ENCODE assay signal across 1 cellular context in the genomic region with DNA sequence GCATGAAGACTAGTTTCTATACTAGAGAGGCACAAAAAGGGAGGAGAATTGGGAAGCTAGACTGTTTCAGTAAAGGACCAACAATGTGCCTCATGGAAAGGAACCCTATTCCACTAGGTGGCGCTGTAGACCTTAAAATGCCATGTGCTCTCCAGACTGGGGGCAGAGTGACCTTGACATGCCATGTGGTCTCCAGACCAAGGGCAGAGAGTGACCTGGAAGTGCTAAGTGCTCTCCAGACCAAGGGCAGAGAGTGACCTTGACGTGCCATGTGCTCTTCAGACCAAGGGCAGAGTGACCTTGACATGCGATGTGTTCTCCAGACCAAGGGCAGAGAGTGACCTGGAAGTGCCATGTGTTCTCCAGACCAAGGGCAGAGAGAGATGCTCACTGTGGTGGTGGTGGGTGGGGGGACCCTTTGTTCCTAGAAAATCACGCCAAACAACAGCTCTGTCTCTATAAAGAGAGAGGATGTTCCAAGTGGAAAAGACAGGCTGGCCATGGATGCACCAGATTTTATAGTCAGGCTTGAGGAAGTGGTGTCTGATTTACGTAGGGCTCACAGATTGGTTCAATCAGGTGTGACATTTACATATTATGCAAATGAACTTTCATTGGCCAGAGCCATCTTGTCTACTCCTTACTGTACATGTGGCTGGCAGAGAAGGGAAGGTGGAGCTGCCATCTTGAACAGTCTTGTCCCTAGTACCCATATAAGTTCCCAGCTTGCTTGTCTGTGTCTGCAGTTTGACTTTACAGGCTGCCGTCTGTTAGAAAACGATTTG.
TF ChIP-seq lines count a peak whose summit lies in the region.

No MANE protein-coding gene starts in this region.

TF ChIP-seq in HepG2, 621 proteins besides CTCF, POLR2A, EP300 and RAD21 (continued from another document and continues in another):
- TF ChIP-seq IRF2 (CRISPR knock-in tag; IDR thresholded peaks at IDR 0.05) (no peak), ZNF350 (CRISPR knock-in tag; IDR thresholded peaks at IDR 0.05; ENCODE audit: borderline replicate concordance, low read depth) (no peak), ZNF143 (CRISPR knock-in tag; IDR thresholded peaks at IDR 0.05) (no peak), HMG20A (CRISPR knock-in tag; IDR thresholded peaks at IDR 0.05; ENCODE audit: borderline replicate concordance) (no peak), TEAD3 (CRISPR knock-in tag; optimal IDR thresholded peaks at IDR 0.05; ENCODE audit: borderline replicate concordance) (peak; percentile 65), MYC (CRISPR knock-in tag; IDR thresholded peaks at IDR 0.05; ENCODE audit: borderline replicate concordance) (peak; percentile 79), NR2F6 (IDR thresholded peaks at IDR 0.05) (no peak), NR2F6 (CRISPR knock-in tag; IDR thresholded peaks at IDR 0.05) (0 out of 2 replicates have a peak, but pooled peaks have one; percentile 34), EHMT2 (IDR thresholded peaks at IDR 0.05; ENCODE audit: borderline replicate concordance, low read depth, low read length) (no peak), MED8 (CRISPR knock-in tag; IDR thresholded peaks at IDR 0.05; ENCODE audit: insufficient replicate concordance) (no peak), ZNF790 (CRISPR knock-in tag; IDR thresholded peaks at IDR 0.05; ENCODE audit: borderline replicate concordance) (no peak), ZNF619 (CRISPR knock-in tag; IDR thresholded peaks at IDR 0.05) (peak; percentile 83; the same call in 1 of the 2 replicates), ZNF839 (CRISPR knock-in tag; IDR thresholded peaks at IDR 0.05; ENCODE audit: borderline replicate concordance) (peak; percentile 51; the same call in 1 of the 2 replicates), ELF3 (CRISPR knock-in tag; IDR thresholded peaks at IDR 0.05) (no peak), ZNF737 (CRISPR knock-in tag; IDR thresholded peaks at IDR 0.05; ENCODE audit: borderline replicate concordance) (0 out of 2 replicates have a peak, but pooled peaks have one; percentile 40), SIX4 (CRISPR knock-in tag; IDR thresholded peaks at IDR 0.05) (no peak), ZMYM4 (CRISPR knock-in tag; IDR thresholded peaks at IDR 0.05) (peak; percentile 35; the same call in 1 of the 2 replicates), RXRA (CRISPR knock-in tag; IDR thresholded peaks at IDR 0.05) (0 out of 2 replicates have a peak, but pooled peaks have one; percentile 25), STAG1 (CRISPR knock-in tag; IDR thresholded peaks at IDR 0.05) (peak; percentile 88), CBX5 (CRISPR knock-in tag; IDR thresholded peaks at IDR 0.05; ENCODE audit: borderline replicate concordance) (0 out of 2 replicates have a peak, but pooled peaks have one; percentile 27)
- TF ChIP-seq, protein P1, sequence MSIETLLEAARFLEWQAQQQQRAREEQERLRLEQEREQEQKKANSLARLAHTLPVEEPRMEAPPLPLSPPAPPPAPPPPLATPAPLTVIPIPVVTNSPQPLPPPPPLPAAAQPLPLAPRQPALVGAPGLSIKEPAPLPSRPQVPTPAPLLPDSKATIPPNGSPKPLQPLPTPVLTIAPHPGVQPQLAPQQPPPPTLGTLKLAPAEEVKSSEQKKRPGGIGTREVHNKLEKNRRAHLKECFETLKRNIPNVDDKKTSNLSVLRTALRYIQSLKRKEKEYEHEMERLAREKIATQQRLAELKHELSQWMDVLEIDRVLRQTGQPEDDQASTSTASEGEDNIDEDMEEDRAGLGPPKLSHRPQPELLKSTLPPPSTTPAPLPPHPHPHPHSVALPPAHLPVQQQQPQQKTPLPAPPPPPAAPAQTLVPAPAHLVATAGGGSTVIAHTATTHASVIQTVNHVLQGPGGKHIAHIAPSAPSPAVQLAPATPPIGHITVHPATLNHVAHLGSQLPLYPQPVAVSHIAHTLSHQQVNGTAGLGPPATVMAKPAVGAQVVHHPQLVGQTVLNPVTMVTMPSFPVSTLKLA (IDR thresholded peaks at IDR 0.05) = peak; percentile 99
- TF ChIP-seq, protein P2, sequence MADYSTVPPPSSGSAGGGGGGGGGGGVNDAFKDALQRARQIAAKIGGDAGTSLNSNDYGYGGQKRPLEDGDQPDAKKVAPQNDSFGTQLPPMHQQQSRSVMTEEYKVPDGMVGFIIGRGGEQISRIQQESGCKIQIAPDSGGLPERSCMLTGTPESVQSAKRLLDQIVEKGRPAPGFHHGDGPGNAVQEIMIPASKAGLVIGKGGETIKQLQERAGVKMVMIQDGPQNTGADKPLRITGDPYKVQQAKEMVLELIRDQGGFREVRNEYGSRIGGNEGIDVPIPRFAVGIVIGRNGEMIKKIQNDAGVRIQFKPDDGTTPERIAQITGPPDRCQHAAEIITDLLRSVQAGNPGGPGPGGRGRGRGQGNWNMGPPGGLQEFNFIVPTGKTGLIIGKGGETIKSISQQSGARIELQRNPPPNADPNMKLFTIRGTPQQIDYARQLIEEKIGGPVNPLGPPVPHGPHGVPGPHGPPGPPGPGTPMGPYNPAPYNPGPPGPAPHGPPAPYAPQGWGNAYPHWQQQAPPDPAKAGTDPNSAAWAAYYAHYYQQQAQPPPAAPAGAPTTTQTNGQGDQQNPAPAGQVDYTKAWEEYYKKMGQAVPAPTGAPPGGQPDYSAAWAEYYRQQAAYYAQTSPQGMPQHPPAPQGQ (CRISPR knock-in tag; IDR thresholded peaks at IDR 0.05; ENCODE audit: borderline replicate concordance) = no peak
- TF ChIP-seq, protein P3, sequence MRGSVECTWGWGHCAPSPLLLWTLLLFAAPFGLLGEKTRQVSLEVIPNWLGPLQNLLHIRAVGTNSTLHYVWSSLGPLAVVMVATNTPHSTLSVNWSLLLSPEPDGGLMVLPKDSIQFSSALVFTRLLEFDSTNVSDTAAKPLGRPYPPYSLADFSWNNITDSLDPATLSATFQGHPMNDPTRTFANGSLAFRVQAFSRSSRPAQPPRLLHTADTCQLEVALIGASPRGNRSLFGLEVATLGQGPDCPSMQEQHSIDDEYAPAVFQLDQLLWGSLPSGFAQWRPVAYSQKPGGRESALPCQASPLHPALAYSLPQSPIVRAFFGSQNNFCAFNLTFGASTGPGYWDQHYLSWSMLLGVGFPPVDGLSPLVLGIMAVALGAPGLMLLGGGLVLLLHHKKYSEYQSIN (CRISPR knock-in tag; IDR thresholded peaks at IDR 0.05; ENCODE audit: borderline replicate concordance) = no peak
- TF ChIP-seq, protein P4, sequence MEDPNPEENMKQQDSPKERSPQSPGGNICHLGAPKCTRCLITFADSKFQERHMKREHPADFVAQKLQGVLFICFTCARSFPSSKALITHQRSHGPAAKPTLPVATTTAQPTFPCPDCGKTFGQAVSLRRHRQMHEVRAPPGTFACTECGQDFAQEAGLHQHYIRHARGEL (CRISPR knock-in tag; IDR thresholded peaks at IDR 0.05) = no peak
- TF ChIP-seq, protein P5, sequence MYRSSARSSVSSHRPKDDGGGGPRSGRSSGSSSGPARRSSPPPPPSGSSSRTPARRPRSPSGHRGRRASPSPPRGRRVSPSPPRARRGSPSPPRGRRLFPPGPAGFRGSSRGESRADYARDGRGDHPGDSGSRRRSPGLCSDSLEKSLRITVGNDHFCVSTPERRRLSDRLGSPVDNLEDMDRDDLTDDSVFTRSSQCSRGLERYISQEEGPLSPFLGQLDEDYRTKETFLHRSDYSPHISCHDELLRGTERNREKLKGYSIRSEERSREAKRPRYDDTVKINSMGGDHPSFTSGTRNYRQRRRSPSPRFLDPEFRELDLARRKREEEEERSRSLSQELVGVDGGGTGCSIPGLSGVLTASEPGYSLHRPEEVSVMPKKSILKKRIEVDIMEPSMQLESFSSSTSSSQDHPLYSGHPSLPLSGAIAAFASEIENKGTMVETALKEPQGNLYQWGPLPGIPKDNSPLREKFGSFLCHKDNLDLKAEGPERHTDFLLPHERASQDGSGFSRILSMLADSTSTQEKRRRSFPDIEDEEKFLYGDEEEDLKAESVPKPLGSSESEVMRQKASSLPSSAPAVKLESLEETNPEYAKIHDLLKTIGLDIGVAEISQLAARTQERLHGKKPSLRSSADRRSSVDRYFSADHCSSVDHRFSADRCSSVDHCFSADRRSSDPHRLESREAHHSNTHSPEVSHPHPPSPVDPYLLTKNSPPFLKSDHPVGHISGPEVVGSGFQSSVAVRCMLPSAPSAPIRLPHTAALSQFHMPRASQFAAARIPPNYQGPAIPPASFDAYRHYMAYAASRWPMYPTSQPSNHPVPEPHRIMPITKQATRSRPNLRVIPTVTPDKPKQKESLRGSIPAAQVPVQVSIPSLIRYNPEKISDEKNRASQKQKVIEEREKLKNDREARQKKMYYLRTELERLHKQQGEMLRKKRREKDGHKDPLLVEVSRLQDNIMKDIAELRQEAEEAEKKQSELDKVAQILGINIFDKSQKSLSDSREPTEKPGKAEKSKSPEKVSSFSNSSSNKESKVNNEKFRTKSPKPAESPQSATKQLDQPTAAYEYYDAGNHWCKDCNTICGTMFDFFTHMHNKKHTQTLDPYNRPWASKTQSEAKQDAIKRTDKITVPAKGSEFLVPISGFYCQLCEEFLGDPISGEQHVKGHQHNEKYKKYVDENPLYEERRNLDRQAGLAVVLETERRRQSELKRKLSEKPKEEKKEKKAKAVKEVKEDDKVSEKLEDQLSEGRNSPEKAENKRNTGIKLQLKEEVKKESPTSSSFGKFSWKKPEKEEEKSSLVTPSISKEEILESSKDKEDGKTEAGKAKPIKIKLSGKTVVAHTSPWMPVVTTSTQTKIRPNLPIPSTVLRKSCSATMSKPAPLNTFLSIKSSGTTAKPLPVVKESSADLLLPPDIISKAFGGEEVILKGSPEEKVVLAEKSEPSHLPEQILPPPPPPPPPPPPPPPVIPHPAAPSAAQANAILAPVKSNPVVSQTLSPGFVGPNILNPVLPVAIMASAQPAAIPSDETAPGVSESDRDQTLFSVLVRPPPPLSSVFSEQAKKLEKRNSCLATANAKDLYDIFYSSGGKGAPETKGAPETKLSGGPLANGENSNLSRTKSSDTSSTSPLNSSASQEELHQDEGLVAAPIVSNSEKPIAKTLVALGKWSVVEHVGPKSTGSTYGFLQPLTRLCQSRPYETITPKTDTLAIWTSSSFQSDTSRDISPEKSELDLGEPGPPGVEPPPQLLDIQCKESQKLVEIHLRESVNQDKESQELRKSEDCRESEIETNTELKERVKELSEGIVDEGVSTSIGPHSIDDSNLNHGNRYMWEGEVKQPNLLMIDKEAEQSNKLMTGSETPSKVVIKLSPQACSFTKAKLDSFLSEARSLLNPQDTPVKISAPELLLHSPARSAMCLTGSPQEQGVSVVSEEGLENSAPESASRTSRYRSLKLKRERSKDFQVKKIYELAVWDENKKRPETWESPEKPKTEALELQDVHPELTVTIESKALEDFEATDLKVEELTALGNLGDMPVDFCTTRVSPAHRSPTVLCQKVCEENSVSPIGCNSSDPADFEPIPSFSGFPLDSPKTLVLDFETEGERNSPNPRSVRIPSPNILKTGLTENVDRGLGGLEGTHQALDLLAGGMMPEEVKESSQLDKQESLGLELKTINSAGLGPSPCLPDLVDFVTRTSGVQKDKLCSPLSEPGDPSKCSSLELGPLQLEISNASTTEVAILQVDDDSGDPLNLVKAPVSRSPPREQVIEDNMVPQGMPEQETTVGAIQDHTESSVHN (CRISPR knock-in tag; IDR thresholded peaks at IDR 0.05) = peak; percentile 79; the same call in 1 of the 2 replicates
- TF ChIP-seq, protein P6, sequence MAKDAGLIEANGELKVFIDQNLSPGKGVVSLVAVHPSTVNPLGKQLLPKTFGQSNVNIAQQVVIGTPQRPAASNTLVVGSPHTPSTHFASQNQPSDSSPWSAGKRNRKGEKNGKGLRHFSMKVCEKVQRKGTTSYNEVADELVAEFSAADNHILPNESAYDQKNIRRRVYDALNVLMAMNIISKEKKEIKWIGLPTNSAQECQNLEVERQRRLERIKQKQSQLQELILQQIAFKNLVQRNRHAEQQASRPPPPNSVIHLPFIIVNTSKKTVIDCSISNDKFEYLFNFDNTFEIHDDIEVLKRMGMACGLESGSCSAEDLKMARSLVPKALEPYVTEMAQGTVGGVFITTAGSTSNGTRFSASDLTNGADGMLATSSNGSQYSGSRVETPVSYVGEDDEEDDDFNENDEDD (CRISPR knock-in tag; IDR thresholded peaks at IDR 0.05; ENCODE audit: borderline replicate concordance) = 0 out of 2 replicates have a peak, but pooled peaks have one; percentile 33
- TF ChIP-seq, protein P7, sequence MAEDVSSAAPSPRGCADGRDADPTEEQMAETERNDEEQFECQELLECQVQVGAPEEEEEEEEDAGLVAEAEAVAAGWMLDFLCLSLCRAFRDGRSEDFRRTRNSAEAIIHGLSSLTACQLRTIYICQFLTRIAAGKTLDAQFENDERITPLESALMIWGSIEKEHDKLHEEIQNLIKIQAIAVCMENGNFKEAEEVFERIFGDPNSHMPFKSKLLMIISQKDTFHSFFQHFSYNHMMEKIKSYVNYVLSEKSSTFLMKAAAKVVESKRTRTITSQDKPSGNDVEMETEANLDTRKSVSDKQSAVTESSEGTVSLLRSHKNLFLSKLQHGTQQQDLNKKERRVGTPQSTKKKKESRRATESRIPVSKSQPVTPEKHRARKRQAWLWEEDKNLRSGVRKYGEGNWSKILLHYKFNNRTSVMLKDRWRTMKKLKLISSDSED (CRISPR knock-in tag; IDR thresholded peaks at IDR 0.05) = no peak
- TF ChIP-seq, protein P8, sequence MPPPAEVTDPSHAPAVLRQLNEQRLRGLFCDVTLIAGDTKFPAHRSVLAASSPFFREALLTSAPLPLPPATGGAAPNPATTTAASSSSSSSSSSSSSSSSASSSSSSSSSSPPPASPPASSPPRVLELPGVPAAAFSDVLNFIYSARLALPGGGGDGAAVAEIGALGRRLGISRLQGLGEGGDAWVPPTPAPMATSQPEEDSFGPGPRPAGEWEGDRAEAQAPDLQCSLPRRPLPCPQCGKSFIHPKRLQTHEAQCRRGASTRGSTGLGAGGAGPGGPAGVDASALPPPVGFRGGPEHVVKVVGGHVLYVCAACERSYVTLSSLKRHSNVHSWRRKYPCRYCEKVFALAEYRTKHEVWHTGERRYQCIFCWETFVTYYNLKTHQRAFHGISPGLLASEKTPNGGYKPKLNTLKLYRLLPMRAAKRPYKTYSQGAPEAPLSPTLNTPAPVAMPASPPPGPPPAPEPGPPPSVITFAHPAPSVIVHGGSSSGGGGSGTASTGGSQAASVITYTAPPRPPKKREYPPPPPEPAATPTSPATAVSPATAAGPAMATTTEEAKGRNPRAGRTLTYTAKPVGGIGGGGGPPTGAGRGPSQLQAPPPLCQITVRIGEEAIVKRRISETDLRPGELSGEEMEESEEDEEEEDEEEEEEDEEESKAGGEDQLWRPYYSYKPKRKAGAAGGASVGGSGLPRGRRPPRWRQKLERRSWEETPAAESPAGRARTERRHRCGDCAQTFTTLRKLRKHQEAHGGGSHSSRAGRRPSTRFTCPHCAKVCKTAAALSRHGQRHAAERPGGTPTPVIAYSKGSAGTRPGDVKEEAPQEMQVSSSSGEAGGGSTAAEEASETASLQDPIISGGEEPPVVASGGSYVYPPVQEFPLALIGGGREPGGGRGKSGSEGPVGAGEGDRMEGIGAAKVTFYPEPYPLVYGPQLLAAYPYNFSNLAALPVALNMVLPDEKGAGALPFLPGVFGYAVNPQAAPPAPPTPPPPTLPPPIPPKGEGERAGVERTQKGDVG (CRISPR knock-in tag; IDR thresholded peaks at IDR 0.05; ENCODE audit: borderline replicate concordance) = no peak
- TF ChIP-seq, protein P9, sequence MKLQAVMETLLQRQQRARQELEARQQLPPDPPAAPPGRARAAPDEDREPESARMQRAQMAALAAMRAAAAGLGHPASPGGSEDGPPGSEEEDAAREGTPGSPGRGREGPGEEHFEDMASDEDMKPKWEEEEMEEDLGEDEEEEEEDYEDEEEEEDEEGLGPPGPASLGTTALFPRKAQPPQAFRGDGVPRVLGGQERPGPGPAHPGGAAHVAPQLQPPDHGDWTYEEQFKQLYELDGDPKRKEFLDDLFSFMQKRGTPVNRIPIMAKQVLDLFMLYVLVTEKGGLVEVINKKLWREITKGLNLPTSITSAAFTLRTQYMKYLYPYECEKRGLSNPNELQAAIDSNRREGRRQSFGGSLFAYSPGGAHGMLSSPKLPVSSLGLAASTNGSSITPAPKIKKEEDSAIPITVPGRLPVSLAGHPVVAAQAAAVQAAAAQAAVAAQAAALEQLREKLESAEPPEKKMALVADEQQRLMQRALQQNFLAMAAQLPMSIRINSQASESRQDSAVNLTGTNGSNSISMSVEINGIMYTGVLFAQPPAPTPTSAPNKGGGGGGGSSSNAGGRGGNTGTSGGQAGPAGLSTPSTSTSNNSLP (IDR thresholded peaks at IDR 0.05; ENCODE audit: low read depth, low read length) = no peak
